ENCODE assay signal across 9 cellular contexts in the genomic region with DNA sequence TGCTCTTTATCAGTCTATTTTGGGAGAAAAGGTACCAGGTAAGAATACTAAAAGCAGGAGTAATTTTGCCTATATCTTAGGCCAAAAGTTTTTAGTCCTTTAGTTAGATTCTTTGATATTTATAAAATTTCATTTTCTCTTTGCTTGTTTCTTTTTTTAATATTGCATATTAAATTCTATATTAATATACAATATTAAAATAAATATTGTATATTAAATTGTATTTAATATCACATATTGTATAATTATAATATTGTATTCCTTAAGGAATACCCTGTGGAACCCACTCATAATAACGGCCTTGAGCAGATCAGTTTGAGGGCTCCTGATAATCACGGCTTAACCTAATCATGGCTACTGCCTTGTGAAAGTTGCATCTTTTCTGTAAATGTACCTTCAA. TPM values are rescaled to one million over a fixed set of nuclear protein-coding genes. Genes with fewer than 3 reads are reported as not detected.
DNase-seq lines count a peak whose midpoint lies in the region; ATAC-seq, FAIRE-seq and TF ChIP-seq lines count a peak whose summit lies in the region.
"Had no signal": no experiment of that assay in that cellular context is flagged by ENCODE, and none has a peak within 500 bp of the region (broad histone marks: within the 10 kb centered on the region; RNA-seq: fewer than 3 reads in every experiment).

No MANE protein-coding gene starts in this region.

- H3K9me3 ChIP-seq in SK-N-MC (ENCODE audit: low read depth, low read length) = no peaks in the 10 kb centered on the region

- peaks cover 57% of the 10 kb centered on the region for H3K4me1 Mint-ChIP-seq in activated T-cell treated with anti-CD3 and anti-CD28 coated beads, Interleukin-2, amount 50 U/mL, for 72 hours (ENCODE audit: low read depth)

- no peak overlapping the region for H3K27ac ChIP-seq in SK-N-MC

- FAIRE-seq in RCC 7860 (lab: Jason Lieb, UNC) = no peak

- no peak overlapping the region for H3K27ac Mint-ChIP-seq in activated T-cell treated with anti-CD3 and anti-CD28 coated beads, Interleukin-2, amount 50 U/mL, for 72 hours

- DNase-seq in activated T-cell treated with anti-CD3 and anti-CD28 coated beads, Interleukin-2, amount 50 U/mL, for 72 hours = no peak
- DNase-seq in activated T-cell treated with anti-CD3 and anti-CD28 coated beads, Interleukin-2, amount 50 U/mL, for 48 hours = no peak
- DNase-seq in SK-N-MC (ENCODE audit: low read depth, low spot score) (no peak), epithelial cell of proximal tubule (ENCODE audit: low read depth) (no peak), retinal pigment epithelial cell (ENCODE audit: low read depth) (no peak), RCC 7860 (ENCODE audit: low spot score) (no peak), NOMO-1 treated with dmso at 0.1 percent for 144 hours (lab: John Stamatoyannopoulos, UW; ENCODE audit: unreplicated experiment) (no peak)
- DNase-seq: left colon had no signal

- H3K36me3 ChIP-seq in SK-N-MC (ENCODE audit: insufficient read depth, low read length) = peaks cover 69% of the 10 kb centered on the region

- peak overlapping the region; percentile 90 for H3K4me3 ChIP-seq in SK-N-MC
- peak overlapping the region; percentile 90 for H3K4me3 ChIP-seq in epithelial cell of proximal tubule (ENCODE audit: low read depth, low read length)
- peak overlapping the region; percentile 60 for H3K4me3 ChIP-seq in retinal pigment epithelial cell (ENCODE audit: low read length)

- H3K27me3 Mint-ChIP-seq in activated T-cell treated with anti-CD3 and anti-CD28 coated beads, Interleukin-2, amount 50 U/mL, for 72 hours (ENCODE audit: low read depth) = no peaks in the 10 kb centered on the region

- no peak for ATAC-seq in activated T-cell treated with anti-CD3 and anti-CD28 coated beads, Interleukin-2, amount 50 U/mL, for 72 hours (replicated peaks in 1 of 2)
- ATAC-seq in GM19397 (IDR thresholded peaks at IDR 0.05; ENCODE audit: unreplicated experiment) = no peak
- ATAC-seq: left colon had no signal

- no peaks in the 10 kb centered on the region for H3K9me3 Mint-ChIP-seq in activated T-cell treated with anti-CD3 and anti-CD28 coated beads, Interleukin-2, amount 50 U/mL, for 72 hours

- peak overlapping the region; percentile 100 for H3K9ac ChIP-seq in SK-N-MC (ENCODE audit: insufficient read length)

- H3K36me3 Mint-ChIP-seq in activated T-cell treated with anti-CD3 and anti-CD28 coated beads, Interleukin-2, amount 50 U/mL, for 72 hours (ENCODE audit: insufficient read depth in 2 of 2) = peaks cover 28 to 37% of the 10 kb centered on the region in 2 donors

- TF ChIP-seq CTCF in epithelial cell of proximal tubule (conservative IDR thresholded peaks at IDR 0.05; ENCODE audit: low read depth, low read length) (no peak), retinal pigment epithelial cell (conservative IDR thresholded peaks at IDR 0.05; ENCODE audit: low read depth, low read length) (no peak)

- H3K4me3 Mint-ChIP-seq in activated T-cell treated with anti-CD3 and anti-CD28 coated beads, Interleukin-2, amount 50 U/mL, for 72 hours = peak overlapping the region; percentile 98 to 99

RNA-seq across cellular contexts. Expression of gene CEP95, which starts 1.9 kb away (rescaled TPM):
- total RNA-seq in activated T-cell treated with anti-CD3 and anti-CD28 coated beads, Interleukin-2, amount 50 U/mL, for 72 hours = 10 to 100 TPM; 70.9 to 80.3 TPM
- 11.6 and 21.4 TPM in 2 replicates for total RNA-seq in epithelial cell of proximal tubule

RNA-seq across cellular contexts. Expression of gene DDX5, which starts 2.6 kb away (rescaled TPM):
- total RNA-seq in activated T-cell treated with anti-CD3 and anti-CD28 coated beads, Interleukin-2, amount 50 U/mL, for 72 hours = 1,000 to 10,000 TPM; 1,029 to 1,188 TPM
- total RNA-seq in epithelial cell of proximal tubule = 274 and 320 TPM in 2 replicates

RNA-seq across cellular contexts. Expression of gene POLG2, which starts 11.8 kb away (rescaled TPM):
- total RNA-seq in activated T-cell treated with anti-CD3 and anti-CD28 coated beads, Interleukin-2, amount 50 U/mL, for 72 hours = 10 to 100 TPM; 40.7 to 47.2 TPM
- total RNA-seq in epithelial cell of proximal tubule = 4.3 and 14.9 TPM in 2 replicates

RNA-seq across cellular contexts. Expression of gene MILR1, which starts 59.8 kb away (rescaled TPM):
- total RNA-seq in activated T-cell treated with anti-CD3 and anti-CD28 coated beads, Interleukin-2, amount 50 U/mL, for 72 hours = under 1 TPM in 1 of 2 donors, not detected in 1; 0.58 TPM
- total RNA-seq in epithelial cell of proximal tubule = 1.2 TPM in 1 of 2 replicates, not detected in the other
